ENCODE assay signal across 10 cellular contexts in the genomic region with DNA sequence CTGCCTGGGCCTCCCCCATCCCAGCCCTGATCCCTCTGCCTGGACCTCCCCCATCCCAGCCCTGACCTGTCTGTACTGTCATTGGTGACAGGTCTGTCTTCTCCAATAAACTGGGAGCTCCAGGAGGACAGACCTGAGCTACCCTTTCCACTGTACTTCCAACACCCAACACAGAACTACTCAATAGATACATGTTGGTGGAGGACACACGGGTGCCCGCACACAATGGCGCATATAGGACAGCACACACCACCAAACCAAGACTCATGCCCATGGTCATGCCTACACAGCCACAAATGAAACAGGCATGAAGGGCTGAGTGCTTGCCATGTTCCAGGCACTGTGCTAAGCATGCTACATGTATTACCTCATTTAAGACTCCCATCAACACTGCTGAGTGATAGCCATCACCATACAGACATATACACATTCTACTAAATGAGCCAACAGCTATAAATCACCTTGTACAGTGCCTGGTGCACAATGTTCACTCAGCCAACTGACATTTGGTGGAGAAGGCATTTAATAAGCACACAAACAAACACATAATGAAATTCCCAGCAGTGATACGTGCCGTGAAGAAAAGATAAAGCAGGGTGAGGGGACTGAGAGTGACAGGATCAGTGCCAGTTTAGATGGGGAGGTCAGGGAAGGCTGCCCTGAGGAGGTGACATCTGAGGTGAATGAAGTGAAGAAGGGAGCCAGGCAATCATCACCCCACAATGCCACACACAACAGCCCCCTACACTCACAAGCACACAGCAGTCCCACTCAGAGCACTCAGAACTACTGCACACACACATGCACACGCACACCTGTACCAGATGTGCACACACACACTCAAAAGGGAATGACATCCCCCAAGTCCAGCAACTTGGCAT. TPM values are rescaled to one million over a fixed set of nuclear protein-coding genes. Genes with fewer than 3 reads are reported as not detected.
DNase-seq lines count a peak whose midpoint lies in the region; ATAC-seq and TF ChIP-seq lines count a peak whose summit lies in the region.
"Had no signal": no experiment of that assay in that cellular context is flagged by ENCODE, and none has a peak within 500 bp of the region (broad histone marks: within the 10 kb centered on the region; RNA-seq: fewer than 3 reads in every experiment).

No MANE protein-coding gene starts in this region.

- H3K79me2 ChIP-seq in DOHH2 (ENCODE audit: control insufficient read depth, low read length) (peaks cover 66% of the 10 kb centered on the region), MM.1S (ENCODE audit: low read length) (peaks cover 4% of the 10 kb centered on the region; the same call in 1 of the 2 replicates)

- H3K36me3 ChIP-seq in DOHH2 (ENCODE audit: control insufficient read depth, low read length) (peaks cover 50% of the 10 kb centered on the region), MM.1S (replicated peaks; ENCODE audit: insufficient read depth, low read length) (no peaks in the 10 kb centered on the region)

- no peak overlapping the region for H2AFZ ChIP-seq in MM.1S (ENCODE audit: low read length)

- no peaks in the 10 kb centered on the region for H3K27me3 Mint-ChIP-seq in natural killer cell (ENCODE audit: low read depth in 2 of 2)

- peak overlapping the region; percentile 80 for H3K4me3 Mint-ChIP-seq in natural killer cell

- H3K9ac ChIP-seq in MM.1S (ENCODE audit: low read length) = no peak overlapping the region

- peak overlapping the region; percentile 98 for H3K27ac ChIP-seq in DOHH2 (ENCODE audit: low read depth, low read length)
- H3K27ac ChIP-seq in MM.1S (ENCODE audit: low read length) = no peak overlapping the region

- H3K4me1 Mint-ChIP-seq in natural killer cell = peaks cover 36 to 73% of the 10 kb centered on the region in 2 donors

- H4K20me1 ChIP-seq in DOHH2 (ENCODE audit: control insufficient read depth, insufficient read depth, low read depth, low read length) (no peaks in the 10 kb centered on the region), MM.1S (ENCODE audit: insufficient read depth, low read length) (no peaks in the 10 kb centered on the region)

- TF ChIP-seq CTCF in DOHH2 (IDR thresholded peaks at IDR 0.05; ENCODE audit: low read depth, low read length, poor library complexity, severe bottlenecking) = peak; percentile 15
- no peak for TF ChIP-seq CTCF in MM.1S (IDR thresholded peaks at IDR 0.05; ENCODE audit: low read length)
- TF ChIP-seq CTCF in choroid plexus epithelial cell (conservative IDR thresholded peaks at IDR 0.05; ENCODE audit: low read depth, low read length) = no peak
- TF ChIP-seq CTCF in natural killer cell (IDR thresholded peaks at IDR 0.05) = no peak

- intact Hi-C loops in natural killer cell (cut with micrococcal nuclease) = loop anchor here (1.0 to 5.0 kb wide), 4 partner anchors 66 to 194 kb away; a partner anchor contains a TSS

- H3F3A ChIP-seq in DOHH2 (ENCODE audit: control insufficient read depth, insufficient read depth) = peaks cover 17% of the 10 kb centered on the region
- H3F3A ChIP-seq in MM.1S (ENCODE audit: insufficient read depth, low read length) = peaks cover 10% of the 10 kb centered on the region

- peak overlapping the region; percentile 82 for H3K4me3 ChIP-seq in DOHH2 (ENCODE audit: low read length)
- peak overlapping the region; percentile 40 for H3K4me3 ChIP-seq in MM.1S (ENCODE audit: low read length)
- H3K4me3 ChIP-seq in choroid plexus epithelial cell (ENCODE audit: low read depth, low read length) = peak overlapping the region; percentile 52

- no peaks in the 10 kb centered on the region for H3K36me3 Mint-ChIP-seq in natural killer cell

- peak overlapping the region; percentile 87 for H3K4me2 ChIP-seq in DOHH2 (ENCODE audit: low read length)
- H3K4me2 ChIP-seq in MM.1S (ENCODE audit: low read depth, low read length) = peak overlapping the region; percentile 73

- peak overlapping the region; percentile 58 to 86 for H3K27ac Mint-ChIP-seq in natural killer cell
- H3K27ac Mint-ChIP-seq: progenitor cell of endocrine pancreas had no signal

- H3K9me2 ChIP-seq in DOHH2 (replicated peaks; ENCODE audit: control insufficient read depth, low read length) (no peaks in the 10 kb centered on the region), MM.1S (replicated peaks; ENCODE audit: insufficient read depth, low read length) (no peaks in the 10 kb centered on the region)

- DNase-seq in MM.1S (no peak), choroid plexus epithelial cell (ENCODE audit: low read depth) (no peak), natural killer cell (no peak), DMS153 treated with DMSO at 0.1 percent for 48 hours (lab: John Stamatoyannopoulos, UW; ENCODE audit: unreplicated experiment) (no peak), foreskin melanocyte (no peak), NCI-H128 (lab: John Stamatoyannopoulos, UW; ENCODE audit: unreplicated experiment) (no peak), AG08396 (ENCODE audit: low spot score) (no peak)
- DNase-seq: NCI-H1436 had no signal

- H3K9me3 ChIP-seq in DOHH2 (ENCODE audit: control insufficient read depth, insufficient read depth, low read length) (no peaks in the 10 kb centered on the region), MM.1S (replicated peaks; ENCODE audit: insufficient read depth, low read length) (no peaks in the 10 kb centered on the region)

- ATAC-seq in natural killer cell = no peak

- H3K4me1 ChIP-seq in DOHH2 (ENCODE audit: control insufficient read depth, low read length) (peaks cover 79% of the 10 kb centered on the region), MM.1S (ENCODE audit: low read length) (peaks cover 58% of the 10 kb centered on the region)

- H3K9me3 Mint-ChIP-seq in natural killer cell = no peaks in the 10 kb centered on the region

- H3K27me3 ChIP-seq in DOHH2 (ENCODE audit: control insufficient read depth, low read length) (no peaks in the 10 kb centered on the region), MM.1S (replicated peaks; ENCODE audit: insufficient read depth, low read length) (no peaks in the 10 kb centered on the region)

RNA-seq across cellular contexts. Expression of a gene that starts 0.9 kb away (rescaled TPM):
- total RNA-seq in natural killer cell = 10 to 100 TPM; 27.3 to 40.8 (median 29.3) TPM

RNA-seq across cellular contexts. Expression of a gene that starts 55.4 kb away (rescaled TPM):
- total RNA-seq in natural killer cell = 10 to 100 TPM; 21.6 to 23.7 (median 23.1) TPM
